In the genomic region with DNA sequence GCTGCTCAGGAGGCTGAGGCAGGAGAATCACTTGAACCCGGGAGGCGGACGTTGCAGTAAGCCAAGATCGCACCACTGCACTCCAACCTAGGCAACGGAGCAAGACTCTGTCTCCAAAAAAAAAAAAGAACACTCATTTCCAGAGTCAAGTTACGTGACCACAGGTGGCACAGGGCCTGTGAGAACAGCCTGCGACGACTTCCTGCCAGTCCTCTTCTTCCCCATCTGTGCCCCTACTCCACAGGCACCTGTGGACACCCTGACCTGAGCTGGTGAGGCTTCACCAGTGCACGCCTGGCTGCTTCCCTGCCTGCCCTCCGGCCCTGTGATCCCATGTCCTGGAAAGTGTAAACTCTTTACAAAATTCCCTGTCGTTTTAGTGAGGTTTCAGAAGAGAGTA, we compare ENCODE assay signal across 9 cellular contexts.
DNase-seq lines count a peak whose midpoint lies in the region; ATAC-seq, FAIRE-seq and TF ChIP-seq lines count a peak whose summit lies in the region.
"Had no signal": no experiment of that assay in that cellular context is flagged by ENCODE, and none has a peak within 500 bp of the region (broad histone marks: within the 10 kb centered on the region; RNA-seq: fewer than 3 reads in every experiment).

No MANE protein-coding gene starts in this region.

- no peaks in the 10 kb centered on the region for H3K27me3 ChIP-seq in CD8-positive, alpha-beta T cell (ENCODE audit: insufficient read depth, low read length)
- H3K27me3 ChIP-seq in K562 (ENCODE audit: control insufficient read depth in 2 of 2, insufficient read depth in 2 of 2, low read length in 2 of 2), result no peaks in the 10 kb centered on the region
- H3K27me3 ChIP-seq: esophagus squamous epithelium had no signal

- no peaks in the 10 kb centered on the region for H3K27me3 Mint-ChIP-seq in CD8-positive, alpha-beta T cell (ENCODE audit: low read depth)

- H3K36me3 Mint-ChIP-seq in CD8-positive, alpha-beta T cell, result peaks cover 58% of the 10 kb centered on the region

- no peak for FAIRE-seq in K562 (lab: Jason Lieb, UNC)

- intact Hi-C loops in CD8-positive, alpha-beta T cell (cut with DNase I, micrococcal nuclease), result loop anchor here in 1 of 2 experiments (2.0 kb wide), 1 partner anchor 14 kb away; no protein-coding TSS in a partner anchor
- intact Hi-C loops in K562 (cut with micrococcal nuclease), result no loop called here
- intact Hi-C loops in left colon (cut with DNase I, micrococcal nuclease), result loop anchor here in 1 of 2 donors (10.0 kb wide), 1 partner anchor 64 kb away; no protein-coding TSS in a partner anchor

- in situ Hi-C loops in K562 (cut with MboI), result no loop called here

- no peak overlapping the region for H3K4me2 ChIP-seq in K562 (ENCODE audit: insufficient read depth, low read length)

- ATAC-seq in CD8-positive, alpha-beta T cell, result peak; percentile 53
- ATAC-seq in GM19463 (IDR thresholded peaks at IDR 0.05; ENCODE audit: unreplicated experiment), result peak; percentile 65
- ATAC-seq in HG03571 (IDR thresholded peaks at IDR 0.05; ENCODE audit: unreplicated experiment), result peak; percentile 59
- no peak for ATAC-seq in K562
- ATAC-seq in left colon, result no peak
- ATAC-seq in GM21515 (IDR thresholded peaks at IDR 0.05; ENCODE audit: unreplicated experiment), result no peak

- CTCF ChIA-PET in CD8-positive, alpha-beta T cell (lab: Charles Lee), result interaction anchor here (0.5 to 0.6 kb wide), 2 partner anchors 31 to 115 kb away, joined by 3 to 6 read pairs; no protein-coding TSS in a partner anchor
- CTCF ChIA-PET in K562 (lab: Yijun Ruan, JAX; ENCODE audit: low intra/inter-chr PET ratio), result no interaction called here

- peak overlapping the region; percentile 96 for H3K27ac Mint-ChIP-seq in CD8-positive, alpha-beta T cell

- no peaks in the 10 kb centered on the region for H3K9me3 ChIP-seq in CD8-positive, alpha-beta T cell (ENCODE audit: low read length)
- no peaks in the 10 kb centered on the region for H3K9me3 ChIP-seq in K562 (replicated peaks; ENCODE audit: control insufficient read depth, insufficient read depth, low read depth, low read length)
- H3K9me3 ChIP-seq: esophagus squamous epithelium had no signal

- H3K9me1 ChIP-seq in K562 (ENCODE audit: control insufficient read depth, insufficient read depth, low read length), result peaks cover 3% of the 10 kb centered on the region

- DNase-seq in CD8-positive, alpha-beta T cell, result peak in 1 of 7 experiments; percentile 61
- DNase-seq in K562 (ENCODE audit: extremely low read depth in 1 of 4, low spot score in 3 of 4) (no peak), substantia nigra (lab: John Stamatoyannopoulos, UW) (no peak), left colon (no peak), NCI-H345 (lab: John Stamatoyannopoulos, UW) (no peak)
- DNase-seq: esophagus squamous epithelium had no signal

- peaks cover 83% of the 10 kb centered on the region for H3K4me1 ChIP-seq in CD8-positive, alpha-beta T cell (ENCODE audit: insufficient read depth, low read length)
- H3K4me1 ChIP-seq in K562 (replicated peaks in 1 of 2; ENCODE audit: control insufficient read depth in 2 of 2, insufficient read depth in 2 of 2, low read length in 2 of 2), result peaks cover 0 to 10% of the 10 kb centered on the region in 2 experiments; a peak in 2 of 5 replicates

- peaks cover 76% of the 10 kb centered on the region for H3K79me2 ChIP-seq in K562 (ENCODE audit: control insufficient read depth, insufficient read depth, low read length)

- TF ChIP-seq RAD21 in K562 (CRISPR knock-in tag; conservative IDR thresholded peaks at IDR 0.05 in 1 of 2, IDR thresholded peaks at IDR 0.05 in 1 of 2), result no peak

- no peak for TF ChIP-seq CTCF in CD8-positive, alpha-beta T cell (IDR thresholded peaks at IDR 0.05)
- no peak for TF ChIP-seq CTCF in K562 (IDR thresholded peaks at IDR 0.05 in 2 of 3, conservative IDR thresholded peaks at IDR 0.05 in 1 of 3; ENCODE audit: insufficient read depth in 2 of 3, low read depth in 1 of 3, low read length in 3 of 3)

- POLR2A ChIA-PET in CD8-positive, alpha-beta T cell (lab: Charles Lee), result interaction anchor here (0.6 to 1.6 kb wide), 4 partner anchors 13 to 68 kb away, joined by 3 read pairs; no protein-coding TSS in a partner anchor
- POLR2A ChIA-PET in K562 (lab: Yijun Ruan, JAX), result no interaction called here

- H4K20me1 ChIP-seq in K562 (replicated peaks; ENCODE audit: control insufficient read depth, insufficient read depth, low read length), result peaks cover 29% of the 10 kb centered on the region

- H3K27ac ChIP-seq in CD8-positive, alpha-beta T cell (ENCODE audit: low read depth, low read length), result peak overlapping the region; percentile 31
- no peak overlapping the region for H3K27ac ChIP-seq in K562 (ENCODE audit: extremely low read depth, low read depth, low read length)
- no peak overlapping the region for H3K27ac ChIP-seq in substantia nigra (ENCODE audit: low read depth, low read length, poor library complexity, severe bottlenecking)
- H3K27ac ChIP-seq: esophagus squamous epithelium had no signal

- no TSS peak for BruUV-seq in K562 (replicated peaks; lab: Mats Ljungman, UMichigan)

- no peak overlapping the region for H3K4me3 ChIP-seq in CD8-positive, alpha-beta T cell (ENCODE audit: low read depth, low read length)
- no peak overlapping the region for H3K4me3 ChIP-seq in K562
- H3K4me3 ChIP-seq: esophagus squamous epithelium had no signal

- peak overlapping the region; percentile 72 for H3K4me3 Mint-ChIP-seq in CD8-positive, alpha-beta T cell

- WGBS in K562 (ENCODE audit: insufficient coverage, low coverage, missing lambda C conversion rate), result 80% methylated on average over 3 of the region's 11 CpGs

- H3K9ac ChIP-seq in K562 (ENCODE audit: insufficient read depth in 1 of 2, low read depth in 2 of 2, low read length in 2 of 2), result peak overlapping the region in 1 of 2 experiments; percentile 75; a peak in 1 of 4 replicates

- H3K9me3 Mint-ChIP-seq in CD8-positive, alpha-beta T cell, result no peaks in the 10 kb centered on the region

- no peak overlapping the region for H2AFZ ChIP-seq in K562 (ENCODE audit: low read depth, low read length)

- H3K36me3 ChIP-seq in CD8-positive, alpha-beta T cell (ENCODE audit: insufficient read depth, low read length), result peaks cover 2% of the 10 kb centered on the region
- H3K36me3 ChIP-seq in K562 (ENCODE audit: control insufficient read depth, insufficient read depth, low read length), result peaks cover 61% of the 10 kb centered on the region; the same call in 2 of the 3 replicates

- no peak for TF ChIP-seq EP300 in K562 (IDR thresholded peaks at IDR 0.05; ENCODE audit: low read length)

- no peak for TF ChIP-seq POLR2A in K562 (conservative IDR thresholded peaks at IDR 0.05)

- H3K4me1 Mint-ChIP-seq in CD8-positive, alpha-beta T cell (ENCODE audit: low read depth), result peaks cover 86% of the 10 kb centered on the region

TF ChIP-seq in K562, 482 proteins besides CTCF, POLR2A, EP300 and RAD21:
- TF ChIP-seq SAP30 (IDR thresholded peaks at IDR 0.05; ENCODE audit: borderline replicate concordance, insufficient read depth, low read depth, low read length, poor library complexity, severe bottlenecking) (no peak), LEF1 (IDR thresholded peaks at IDR 0.05) (no peak), SRSF9 (IDR thresholded peaks at IDR 0.05; ENCODE audit: borderline replicate concordance, low read depth, low read length) (no peak), POLR2G (IDR thresholded peaks at IDR 0.05; ENCODE audit: low read depth, low read length) (0 out of 2 replicates have a peak, but pooled peaks have one; percentile 21), ATF7 (IDR thresholded peaks at IDR 0.05) (no peak), CBFB (CRISPR knock-in tag; IDR thresholded peaks at IDR 0.05) (no peak), ESRRB (CRISPR knock-in tag; IDR thresholded peaks at IDR 0.05; ENCODE audit: borderline replicate concordance) (no peak)

Comparison
In these comparisons a context has a peak if more than half of its experiments do, and no peak if none do; other contexts are left out.
1. ATAC-seq: peak in CD8-positive, alpha-beta T cell (single experiment), GM19463 (single experiment) and HG03571 (single experiment); none in K562 (single experiment), left colon (single experiment) and GM21515 (single experiment).